In genomic region chr12:116672010-116672409, GRCh38 we compare ENCODE assay signal across 31 cellular contexts.
"Had no signal": no experiment of that assay in that cellular context is flagged by ENCODE, and none has a peak within 500 bp of the region (broad histone marks: within the 10 kb centered on the region; RNA-seq: fewer than 3 reads in every experiment).

No MANE protein-coding gene starts in this region.

- DNase-seq: activated B cell treated with CpG ODN at 0.5 μM for 24 hours; activated effector memory CD4-positive, alpha-beta T cell treated with anti-CD3 and anti-CD28 coated beads, Interleukin-2, amount 50 U/mL, for 16 hours; activated naive CD4-positive, alpha-beta T cell treated with anti-CD3 and anti-CD28 coated beads, Interleukin-2, amount 10 ng/mL, durations not matched to agents 7 days and 5 days; activated T-cell treated with anti-CD3 and anti-CD28 coated beads for 4 hours; amniotic stem cell; brain microvascular endothelial cell; foreskin fibroblast; head of caudate nucleus; hippocampal formation; left cardiac atrium; mammary epithelial cell; naive B cell; nucleus accumbens; pancreas; retina; stimulated activated CD4-positive, alpha-beta T cell treated with anti-CD3 and anti-CD28 coated beads, Interleukin-12 subunit alpha, Interleukin-12 subunit beta, amount 100 ng/mL, for 4 hours; stimulated activated CD4-positive, alpha-beta T cell treated with anti-CD3 and anti-CD28 coated beads, Interleukin-4, amount 100 ng/mL, for 1 hour; stimulated activated naive CD8-positive, alpha-beta T cell treated with anti-CD3 and anti-CD28 coated beads, Interleukin-15, Interleukin-2, amounts not matched to agents 100 U/mL and 50 U/mL, for 24 hours; testis; trophoblast cell had no signal

- H3K36me3 Mint-ChIP-seq: activated naive CD4-positive, alpha-beta T cell treated with anti-CD3 and anti-CD28 coated beads, Interleukin-2, amount 10 ng/mL, durations not matched to agents 7 days and 5 days; mesothelial cell of epicardium; naive B cell had no signal

- H3K27ac ChIP-seq: brain microvascular endothelial cell, pancreas, prostate gland, testis had no signal

- H3K27ac Mint-ChIP-seq: activated B cell treated with CpG ODN at 0.5 μM for 24 hours, mesothelial cell of epicardium had no signal

- H3K9me3 Mint-ChIP-seq: activated naive CD4-positive, alpha-beta T cell treated with anti-CD3 and anti-CD28 coated beads, Interleukin-2, amount 10 ng/mL, durations not matched to agents 7 days and 5 days; activated T-helper 1 cell treated with anti-CD3 and anti-CD28 coated beads, Interleukin-12 subunit alpha, Interleukin-12 subunit beta, Interleukin-2, Interleukin-4 antibody, amounts not matched to agents 30 ng/mL and 10 ng/mL and 1 ng/mL, durations not matched to agents 14 hours and 24 hours and 36 hours had no signal

- H3K27me3 ChIP-seq: brain microvascular endothelial cell, pancreas, testis had no signal

- H3K27me3 Mint-ChIP-seq: activated B cell treated with CpG ODN at 0.5 μM for 24 hours; activated naive CD4-positive, alpha-beta T cell treated with anti-CD3 and anti-CD28 coated beads, Interleukin-2, amount 10 ng/mL, durations not matched to agents 7 days and 5 days had no signal

- H3K4me1 ChIP-seq: pancreas, prostate gland, testis had no signal

- ATAC-seq: esophagus mucosa; left cardiac atrium; pancreas; sciatic nerve; stimulated activated naive CD8-positive, alpha-beta T cell treated with anti-CD3 and anti-CD28 coated beads, Interleukin-15, Interleukin-2, amounts not matched to agents 100 U/mL and 50 U/mL, for 24 hours had no signal

- H3K4me3 Mint-ChIP-seq: mesothelial cell of epicardium, neural crest cell had no signal

- FAIRE-seq: astrocyte, endothelial cell of umbilical vein, keratinocyte, pancreas, urothelium cell line had no signal

- H3K36me3 ChIP-seq: brain microvascular endothelial cell, pancreas, prostate gland had no signal

- H3K4me3 ChIP-seq: pancreas, prostate gland, skin epidermis, testis had no signal

- H3K9me3 ChIP-seq: pancreas, prostate gland, testis had no signal
